1 cellular context compared by ENCODE assay signal in the genomic region with DNA sequence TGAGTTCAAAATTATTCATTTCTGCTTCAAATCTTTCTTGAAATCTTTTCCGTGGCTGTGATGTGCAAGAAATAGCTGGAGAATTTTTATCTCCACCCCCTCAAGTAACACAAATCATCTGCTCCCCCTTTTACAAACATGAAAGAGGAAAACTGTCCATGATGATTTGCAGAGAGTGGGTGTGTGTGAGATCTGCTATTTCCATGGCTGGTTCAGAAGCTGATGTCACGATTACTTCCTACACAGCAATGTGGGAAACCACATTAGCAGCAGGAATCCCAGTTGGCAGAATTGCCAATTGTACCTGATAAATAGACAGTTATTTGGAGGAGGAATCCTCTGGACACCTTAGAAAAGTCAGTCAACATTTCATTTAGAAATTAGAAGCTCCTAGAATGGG.
TF ChIP-seq lines count a peak whose summit lies in the region.

No MANE protein-coding gene starts in this region.

TF ChIP-seq in HEK293, 187 proteins besides CTCF, POLR2A, EP300 and RAD21 (continued from another document):
- TF ChIP-seq, protein P1, sequence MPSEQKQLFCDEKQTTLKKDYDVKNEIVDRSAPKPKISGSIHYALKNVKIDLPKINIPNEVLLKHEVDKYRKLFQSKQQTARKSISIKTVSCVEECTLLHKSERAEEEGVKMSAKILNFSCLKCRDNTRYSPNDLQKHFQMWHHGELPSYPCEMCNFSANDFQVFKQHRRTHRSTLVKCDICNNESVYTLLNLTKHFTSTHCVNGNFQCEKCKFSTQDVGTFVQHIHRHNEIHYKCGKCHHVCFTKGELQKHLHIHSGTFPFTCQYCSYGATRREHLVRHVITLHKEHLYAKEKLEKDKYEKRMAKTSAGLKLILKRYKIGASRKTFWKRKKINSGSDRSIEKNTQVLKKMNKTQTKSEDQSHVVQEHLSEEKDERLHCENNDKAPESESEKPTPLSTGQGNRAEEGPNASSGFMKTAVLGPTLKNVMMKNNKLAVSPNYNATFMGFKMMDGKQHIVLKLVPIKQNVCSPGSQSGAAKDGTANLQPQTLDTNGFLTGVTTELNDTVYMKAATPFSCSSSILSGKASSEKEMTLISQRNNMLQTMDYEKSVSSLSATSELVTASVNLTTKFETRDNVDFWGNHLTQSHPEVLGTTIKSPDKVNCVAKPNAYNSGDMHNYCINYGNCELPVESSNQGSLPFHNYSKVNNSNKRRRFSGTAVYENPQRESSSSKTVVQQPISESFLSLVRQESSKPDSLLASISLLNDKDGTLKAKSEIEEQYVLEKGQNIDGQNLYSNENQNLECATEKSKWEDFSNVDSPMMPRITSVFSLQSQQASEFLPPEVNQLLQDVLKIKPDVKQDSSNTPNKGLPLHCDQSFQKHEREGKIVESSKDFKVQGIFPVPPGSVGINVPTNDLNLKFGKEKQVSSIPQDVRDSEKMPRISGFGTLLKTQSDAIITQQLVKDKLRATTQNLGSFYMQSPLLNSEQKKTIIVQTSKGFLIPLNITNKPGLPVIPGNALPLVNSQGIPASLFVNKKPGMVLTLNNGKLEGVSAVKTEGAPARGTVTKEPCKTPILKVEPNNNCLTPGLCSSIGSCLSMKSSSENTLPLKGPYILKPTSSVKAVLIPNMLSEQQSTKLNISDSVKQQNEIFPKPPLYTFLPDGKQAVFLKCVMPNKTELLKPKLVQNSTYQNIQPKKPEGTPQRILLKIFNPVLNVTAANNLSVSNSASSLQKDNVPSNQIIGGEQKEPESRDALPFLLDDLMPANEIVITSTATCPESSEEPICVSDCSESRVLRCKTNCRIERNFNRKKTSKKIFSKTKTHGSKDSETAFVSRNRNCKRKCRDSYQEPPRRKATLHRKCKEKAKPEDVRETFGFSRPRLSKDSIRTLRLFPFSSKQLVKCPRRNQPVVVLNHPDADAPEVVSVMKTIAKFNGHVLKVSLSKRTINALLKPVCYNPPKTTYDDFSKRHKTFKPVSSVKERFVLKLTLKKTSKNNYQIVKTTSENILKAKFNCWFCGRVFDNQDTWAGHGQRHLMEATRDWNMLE (tag by site-specific recombination; conservative IDR thresholded peaks at IDR 0.05; ENCODE audit: low read depth), result no peak
- TF ChIP-seq, protein P2, sequence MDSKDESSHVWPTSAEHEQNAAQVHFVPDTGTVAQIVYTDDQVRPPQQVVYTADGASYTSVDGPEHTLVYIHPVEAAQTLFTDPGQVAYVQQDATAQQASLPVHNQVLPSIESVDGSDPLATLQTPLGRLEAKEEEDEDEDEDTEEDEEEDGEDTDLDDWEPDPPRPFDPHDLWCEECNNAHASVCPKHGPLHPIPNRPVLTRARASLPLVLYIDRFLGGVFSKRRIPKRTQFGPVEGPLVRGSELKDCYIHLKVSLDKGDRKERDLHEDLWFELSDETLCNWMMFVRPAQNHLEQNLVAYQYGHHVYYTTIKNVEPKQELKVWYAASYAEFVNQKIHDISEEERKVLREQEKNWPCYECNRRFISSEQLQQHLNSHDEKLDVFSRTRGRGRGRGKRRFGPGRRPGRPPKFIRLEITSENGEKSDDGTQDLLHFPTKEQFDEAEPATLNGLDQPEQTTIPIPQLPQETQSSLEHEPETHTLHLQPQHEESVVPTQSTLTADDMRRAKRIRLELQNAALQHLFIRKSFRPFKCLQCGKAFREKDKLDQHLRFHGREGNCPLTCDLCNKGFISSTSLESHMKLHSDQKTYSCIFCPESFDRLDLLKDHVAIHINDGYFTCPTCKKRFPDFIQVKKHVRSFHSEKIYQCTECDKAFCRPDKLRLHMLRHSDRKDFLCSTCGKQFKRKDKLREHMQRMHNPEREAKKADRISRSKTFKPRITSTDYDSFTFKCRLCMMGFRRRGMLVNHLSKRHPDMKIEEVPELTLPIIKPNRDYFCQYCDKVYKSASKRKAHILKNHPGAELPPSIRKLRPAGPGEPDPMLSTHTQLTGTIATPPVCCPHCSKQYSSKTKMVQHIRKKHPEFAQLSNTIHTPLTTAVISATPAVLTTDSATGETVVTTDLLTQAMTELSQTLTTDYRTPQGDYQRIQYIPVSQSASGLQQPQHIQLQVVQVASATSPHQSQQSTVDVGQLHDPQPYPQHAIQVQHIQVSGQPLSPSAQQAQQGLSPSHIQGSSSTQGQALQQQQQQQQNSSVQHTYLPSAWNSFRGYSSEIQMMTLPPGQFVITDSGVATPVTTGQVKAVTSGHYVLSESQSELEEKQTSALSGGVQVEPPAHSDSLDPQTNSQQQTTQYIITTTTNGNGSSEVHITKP (tag by site-specific recombination; IDR thresholded peaks at IDR 0.05), result no peak
TF ChIP-seq in HEK293: peak in this region for 1.
